Comparison of ENCODE assay signal across 29 cellular contexts in the genomic region with DNA sequence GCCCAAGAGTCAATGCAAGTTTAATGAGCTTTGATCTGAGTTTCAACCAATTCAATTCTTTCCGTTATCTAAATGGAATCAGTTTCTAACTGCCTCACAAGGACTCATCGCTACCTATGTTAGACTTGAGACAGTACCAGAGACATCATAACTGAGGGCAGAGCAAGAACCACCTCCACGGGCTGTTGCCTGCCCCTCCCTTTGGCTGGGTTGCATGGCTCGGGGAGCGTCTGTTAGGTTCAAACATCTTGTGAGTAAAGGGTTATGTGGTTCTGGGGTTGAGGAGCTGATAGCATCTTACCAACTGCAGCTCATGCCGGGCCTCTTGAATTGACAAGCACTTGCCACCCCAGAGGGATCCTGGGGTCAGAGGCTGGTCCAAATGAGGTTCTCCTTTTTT.
A peak's percentile ranks its signal among the peaks of the same experiment; 100 is the strongest.
DNase-seq lines count a peak whose midpoint lies in the region; ATAC-seq and TF ChIP-seq lines count a peak whose summit lies in the region.
"Had no signal": no experiment of that assay in that cellular context is flagged by ENCODE, and none has a peak within 500 bp of the region (broad histone marks: within the 10 kb centered on the region; RNA-seq: fewer than 3 reads in every experiment).

No MANE protein-coding gene starts in this region.

- CTCF ChIA-PET in activated CD8-positive, alpha-beta T cell treated with anti-CD3 and anti-CD28 coated beads for 36 hours (lab: Charles Lee), result no interaction called here
- CTCF ChIA-PET in activated CD8-positive, alpha-beta T cell treated with anti-CD3 and anti-CD28 coated beads, Interleukin-2, amount 10 ng/mL, durations not matched to agents 7 days and 5 days (lab: Charles Lee), result no interaction called here

- H3K4me1 Mint-ChIP-seq in activated CD8-positive, alpha-beta T cell treated with anti-CD3 and anti-CD28 coated beads for 36 hours (ENCODE audit: low read depth), result no peaks in the 10 kb centered on the region
- no peaks in the 10 kb centered on the region for H3K4me1 Mint-ChIP-seq in activated CD8-positive, alpha-beta T cell treated with anti-CD3 and anti-CD28 coated beads, Interleukin-2, amount 10 ng/mL, durations not matched to agents 7 days and 5 days (ENCODE audit: low read depth)

- H3K4me3 Mint-ChIP-seq in activated CD8-positive, alpha-beta T cell treated with anti-CD3 and anti-CD28 coated beads for 36 hours, result no peak overlapping the region
- H3K4me3 Mint-ChIP-seq in activated CD8-positive, alpha-beta T cell treated with anti-CD3 and anti-CD28 coated beads, Interleukin-2, amount 10 ng/mL, durations not matched to agents 7 days and 5 days, result no peak overlapping the region
- H3K4me3 Mint-ChIP-seq: activated naive CD4-positive, alpha-beta T cell treated with anti-CD3 and anti-CD28 coated beads for 36 hours; CD4-positive, alpha-beta T cell; T-helper 1 cell treated with Interleukin-12 subunit alpha and Interleukin-12 subunit beta and Interleukin-4 antibody, amounts not matched to agents 30 μg/mL and 1 μg/mL, for 36 hours had no signal

- no peak overlapping the region for H3K27ac Mint-ChIP-seq in activated CD8-positive, alpha-beta T cell treated with anti-CD3 and anti-CD28 coated beads for 36 hours
- no peak overlapping the region for H3K27ac Mint-ChIP-seq in activated CD8-positive, alpha-beta T cell treated with anti-CD3 and anti-CD28 coated beads, Interleukin-2, amount 10 ng/mL, durations not matched to agents 7 days and 5 days
- H3K27ac Mint-ChIP-seq: activated naive CD4-positive, alpha-beta T cell treated with anti-CD3 and anti-CD28 coated beads for 36 hours; CD4-positive, alpha-beta T cell; T-helper 1 cell treated with Interleukin-12 subunit alpha and Interleukin-12 subunit beta and Interleukin-4 antibody, amounts not matched to agents 30 μg/mL and 1 μg/mL, for 36 hours had no signal

- DNase-seq in activated CD8-positive, alpha-beta T cell treated with anti-CD3 and anti-CD28 coated beads for 36 hours, result peak; percentile 12
- DNase-seq in activated CD8-positive, alpha-beta T cell treated with anti-CD3 and anti-CD28 coated beads, Interleukin-2, amount 10 ng/mL, durations not matched to agents 7 days and 5 days, result no peak
- peak; percentile 4 for DNase-seq in stimulated activated CD4-positive, alpha-beta T cell treated with anti-CD3 and anti-CD28 coated beads, Interleukin-4, amount 100 ng/mL, for 24 hours
- no peak for DNase-seq in stimulated activated CD4-positive, alpha-beta T cell treated with anti-CD3 and anti-CD28 coated beads, Interleukin-2, amount 100 ng/mL, for 48 hours
- peak; percentile 33 for DNase-seq in left kidney (ENCODE audit: low read depth, low spot score)
- no peak for DNase-seq in cardiac septum (ENCODE audit: low spot score)
- DNase-seq: activated naive CD4-positive, alpha-beta T cell treated with anti-CD3 and anti-CD28 coated beads for 36 hours; amygdala; CD4-positive, alpha-beta T cell; DND-41; dorsolateral prefrontal cortex; GF-D8; HCEC 1CT; heart right ventricle; Kasumi-1; kidney; MV-4-11; NCI-H1436; NCI-H2081 treated with DMSO at 0.1 percent for 48 hours; NCI-H2227 treated with DMSO at 0.1 percent for 48 hours; PC-9; right lobe of liver; SK-N-SH; spleen; stimulated activated naive CD4-positive, alpha-beta T cell treated with Interleukin-2 at 50 U/mL for 16 hours; testis had no signal

- no peak for TF ChIP-seq CTCF in activated CD8-positive, alpha-beta T cell treated with anti-CD3 and anti-CD28 coated beads for 36 hours (IDR thresholded peaks at IDR 0.05)

- intact Hi-C loops in activated CD8-positive, alpha-beta T cell treated with anti-CD3 and anti-CD28 coated beads for 36 hours (cut with micrococcal nuclease), result no loop called here
- intact Hi-C loops in cardiac septum (cut with DNase I), result no loop called here

- no peaks in the 10 kb centered on the region for H3K36me3 Mint-ChIP-seq in activated CD8-positive, alpha-beta T cell treated with anti-CD3 and anti-CD28 coated beads for 36 hours (ENCODE audit: low read depth)
- H3K36me3 Mint-ChIP-seq in activated CD8-positive, alpha-beta T cell treated with anti-CD3 and anti-CD28 coated beads, Interleukin-2, amount 10 ng/mL, durations not matched to agents 7 days and 5 days (ENCODE audit: low read depth), result no peaks in the 10 kb centered on the region

- ATAC-seq in activated CD8-positive, alpha-beta T cell treated with anti-CD3 and anti-CD28 coated beads for 36 hours, result peak; percentile 72
- ATAC-seq in activated CD8-positive, alpha-beta T cell treated with anti-CD3 and anti-CD28 coated beads, Interleukin-2, amount 10 ng/mL, durations not matched to agents 7 days and 5 days, result no peak
- ATAC-seq in GM21786 (IDR thresholded peaks at IDR 0.05; ENCODE audit: unreplicated experiment), result no peak
- ATAC-seq: heart right ventricle, HepG2, right lobe of liver had no signal

- POLR2A ChIA-PET in activated CD8-positive, alpha-beta T cell treated with anti-CD3 and anti-CD28 coated beads for 36 hours (lab: Charles Lee), result no interaction called here
- POLR2A ChIA-PET in activated CD8-positive, alpha-beta T cell treated with anti-CD3 and anti-CD28 coated beads, Interleukin-2, amount 10 ng/mL, durations not matched to agents 7 days and 5 days (lab: Charles Lee), result no interaction called here

- no peaks in the 10 kb centered on the region for H3K9me3 Mint-ChIP-seq in activated CD8-positive, alpha-beta T cell treated with anti-CD3 and anti-CD28 coated beads for 36 hours
- H3K9me3 Mint-ChIP-seq in activated CD8-positive, alpha-beta T cell treated with anti-CD3 and anti-CD28 coated beads, Interleukin-2, amount 10 ng/mL, durations not matched to agents 7 days and 5 days (ENCODE audit: insufficient read depth), result no peaks in the 10 kb centered on the region
- H3K9me3 Mint-ChIP-seq: activated naive CD4-positive, alpha-beta T cell treated with anti-CD3 and anti-CD28 coated beads for 36 hours; CD4-positive, alpha-beta T cell; T-helper 1 cell treated with Interleukin-12 subunit alpha and Interleukin-12 subunit beta and Interleukin-4 antibody, amounts not matched to agents 30 μg/mL and 1 μg/mL, for 36 hours had no signal

- peaks cover 9% of the 10 kb centered on the region for H3K27me3 Mint-ChIP-seq in activated CD8-positive, alpha-beta T cell treated with anti-CD3 and anti-CD28 coated beads for 36 hours
- H3K27me3 Mint-ChIP-seq in activated CD8-positive, alpha-beta T cell treated with anti-CD3 and anti-CD28 coated beads, Interleukin-2, amount 10 ng/mL, durations not matched to agents 7 days and 5 days (ENCODE audit: low read depth), result no peaks in the 10 kb centered on the region
- H3K27me3 Mint-ChIP-seq: CD4-positive, alpha-beta T cell had no signal

Comparison
In these comparisons a context has a peak if more than half of its experiments do, and no peak if none do; other contexts are left out.
1. DNase-seq: peak in activated CD8-positive, alpha-beta T cell treated with anti-CD3 and anti-CD28 coated beads for 36 hours (single experiment), stimulated activated CD4-positive, alpha-beta T cell treated with anti-CD3 and anti-CD28 coated beads, Interleukin-4, amount 100 ng/mL, for 24 hours (single experiment) and left kidney (single experiment); none in activated CD8-positive, alpha-beta T cell treated with anti-CD3 and anti-CD28 coated beads, Interleukin-2, amount 10 ng/mL, durations not matched to agents 7 days and 5 days (single experiment), stimulated activated CD4-positive, alpha-beta T cell treated with anti-CD3 and anti-CD28 coated beads, Interleukin-2, amount 100 ng/mL, for 48 hours (0 of 2) and cardiac septum (single experiment).